1 cellular context compared by ENCODE assay signal in genomic region chr17:44005527-44005864, GRCh38.
TF ChIP-seq lines count a peak whose summit lies in the region.

No MANE protein-coding gene starts in this region.

TF ChIP-seq in H1, 55 proteins besides CTCF, POLR2A, EP300 and RAD21:
- no peak for TF ChIP-seq KDM1A (IDR thresholded peaks at IDR 0.05; ENCODE audit: borderline replicate concordance, low read length)
- TF ChIP-seq RBBP5 (IDR thresholded peaks at IDR 0.05; ENCODE audit: borderline replicate concordance, low read depth, low read length), result peak; percentile 35; the same call in 1 of the 2 replicates
- peak; percentile 23 for TF ChIP-seq SAP30 (IDR thresholded peaks at IDR 0.05; ENCODE audit: insufficient read depth, insufficient replicate concordance, low read length)
- no peak for TF ChIP-seq CHD2 (IDR thresholded peaks at IDR 0.05; ENCODE audit: low read length)
- peak; percentile 14 for TF ChIP-seq KDM4A (IDR thresholded peaks at IDR 0.05; ENCODE audit: low read depth, low read length, severe bottlenecking)
- TF ChIP-seq HDAC2 (IDR thresholded peaks at IDR 0.05; ENCODE audit: borderline replicate concordance in 1 of 2, low read depth in 2 of 2, low read length in 2 of 2), result no peak
